15 cellular contexts compared by ENCODE assay signal in genomic region chr10:77973276-77973675, GRCh38. TPM values are rescaled to one million over a fixed set of nuclear protein-coding genes. Genes with fewer than 3 reads are reported as not detected.
"Had no signal": no experiment of that assay in that cellular context is flagged by ENCODE, and none has a peak within 500 bp of the region (broad histone marks: within the 10 kb centered on the region; RNA-seq: fewer than 3 reads in every experiment).

No MANE protein-coding gene starts in this region.

- DNase-seq: activated CD4-positive, alpha-beta T cell treated with anti-CD3 and anti-CD28 coated beads for 4 hours; activated CD8-positive, alpha-beta memory T cell treated with anti-CD3 and anti-CD28 coated beads, Interleukin-2, amount 50 U/mL, for 4 hours; activated CD8-positive, alpha-beta T cell treated with anti-CD3 and anti-CD28 coated beads for 36 hours; activated naive CD4-positive, alpha-beta T cell; activated naive CD8-positive, alpha-beta T cell treated with anti-CD3 and anti-CD28 coated beads, Interleukin-2, amount 50 U/mL, for 24 hours; cortex of kidney; effector CD8-positive, alpha-beta T cell; hippocampal formation; naive thymus-derived CD4-positive, alpha-beta T cell; stimulated activated CD4-positive, alpha-beta T cell treated with anti-CD3 and anti-CD28 coated beads, Interleukin-4, amount 100 ng/mL, for 1 hour; T-cell had no signal

- ATAC-seq: activated CD8-positive, alpha-beta T cell treated with anti-CD3 and anti-CD28 coated beads for 36 hours; activated naive CD8-positive, alpha-beta T cell treated with anti-CD3 and anti-CD28 coated beads, Interleukin-2, amount 50 U/mL, for 24 hours; naive thymus-derived CD4-positive, alpha-beta T cell; T-cell had no signal

- H3K4me3 Mint-ChIP-seq: activated CD8-positive, alpha-beta T cell treated with anti-CD3 and anti-CD28 coated beads for 36 hours; activated naive CD8-positive, alpha-beta T cell treated with anti-CD3 and anti-CD28 coated beads, Interleukin-2, amount 50 U/mL, for 24 hours; activated T-helper 1 cell treated with anti-CD3 and anti-CD28 coated beads, Interleukin-12 subunit alpha, Interleukin-12 subunit beta, Interleukin-2, Interleukin-4 antibody, amounts not matched to agents 30 ng/mL and 10 ng/mL and 1 ng/mL, durations not matched to agents 14 hours and 24 hours and 36 hours; mesothelial cell of epicardium; naive thymus-derived CD4-positive, alpha-beta T cell; T-cell had no signal

- H3K9me3 ChIP-seq: tibial nerve had no signal

- H3K9me3 Mint-ChIP-seq: activated CD8-positive, alpha-beta T cell treated with anti-CD3 and anti-CD28 coated beads for 36 hours; activated naive CD8-positive, alpha-beta T cell treated with anti-CD3 and anti-CD28 coated beads, Interleukin-2, amount 50 U/mL, for 24 hours; activated T-helper 1 cell treated with anti-CD3 and anti-CD28 coated beads, Interleukin-12 subunit alpha, Interleukin-12 subunit beta, Interleukin-2, Interleukin-4 antibody, amounts not matched to agents 30 ng/mL and 10 ng/mL and 1 ng/mL, durations not matched to agents 14 hours and 24 hours and 36 hours; mesothelial cell of epicardium; T-cell had no signal

- H3K4me3 ChIP-seq: tibial nerve had no signal

- H3K27me3 ChIP-seq: tibial nerve had no signal

- H3K27ac Mint-ChIP-seq: activated CD8-positive, alpha-beta T cell treated with anti-CD3 and anti-CD28 coated beads for 36 hours; activated naive CD8-positive, alpha-beta T cell treated with anti-CD3 and anti-CD28 coated beads, Interleukin-2, amount 50 U/mL, for 24 hours; activated T-helper 1 cell treated with anti-CD3 and anti-CD28 coated beads, Interleukin-12 subunit alpha, Interleukin-12 subunit beta, Interleukin-2, Interleukin-4 antibody, amounts not matched to agents 30 ng/mL and 10 ng/mL and 1 ng/mL, durations not matched to agents 14 hours and 24 hours and 36 hours; mesothelial cell of epicardium; T-cell had no signal

- H3K27ac ChIP-seq: tibial nerve, VCaP had no signal

- H3K27me3 Mint-ChIP-seq: activated CD8-positive, alpha-beta T cell treated with anti-CD3 and anti-CD28 coated beads for 36 hours; activated naive CD8-positive, alpha-beta T cell treated with anti-CD3 and anti-CD28 coated beads, Interleukin-2, amount 50 U/mL, for 24 hours; naive thymus-derived CD4-positive, alpha-beta T cell; T-cell had no signal

RNA-seq across cellular contexts. Expression of gene DLG5, which starts 46.7 kb away (rescaled TPM):
- polyA plus RNA-seq: naive thymus-derived CD4-positive, alpha-beta T cell had no signal
